In genomic region chr22:46381142-46381541, GRCh38 we compare ENCODE assay signal across 18 cellular contexts. TPM values are rescaled to one million over a fixed set of nuclear protein-coding genes. Genes with fewer than 3 reads are reported as not detected.
DNase-seq lines count a peak whose midpoint lies in the region; ATAC-seq, FAIRE-seq and TF ChIP-seq lines count a peak whose summit lies in the region.
"Had no signal": no experiment of that assay in that cellular context is flagged by ENCODE, and none has a peak within 500 bp of the region (broad histone marks: within the 10 kb centered on the region; RNA-seq: fewer than 3 reads in every experiment).

No MANE protein-coding gene starts in this region.

- no peak for ATAC-seq in T-helper 17 cell
- ATAC-seq in GM21423 (IDR thresholded peaks at IDR 0.05; ENCODE audit: unreplicated experiment): no peak
- no peak for ATAC-seq in GM18858 (IDR thresholded peaks at IDR 0.05; ENCODE audit: unreplicated experiment)
- no peak for ATAC-seq in HG02870 (IDR thresholded peaks at IDR 0.05; ENCODE audit: unreplicated experiment)
- ATAC-seq: T-cell had no signal

- H3K4me2 ChIP-seq in BLaER1: peak overlapping the region; percentile 82

- H3K36me3 Mint-ChIP-seq in T-helper 17 cell (ENCODE audit: low read depth): no peaks in the 10 kb centered on the region
- H3K36me3 Mint-ChIP-seq: activated naive CD4-positive, alpha-beta T cell treated with anti-CD3 and anti-CD28 coated beads, Interleukin-2, amount 10 ng/mL, durations not matched to agents 7 days and 5 days had no signal

- peaks cover 21% of the 10 kb centered on the region for H3K27me3 ChIP-seq in BLaER1

- FAIRE-seq in kidney (lab: Jason Lieb, UNC): no peak
- FAIRE-seq: frontal cortex had no signal

- H3K4me3 ChIP-seq in BLaER1 (no peak overlapping the region), kidney (ENCODE audit: low read length in 2 of 2) (no peak overlapping the region)

- H3K9me3 ChIP-seq in BLaER1 (peaks cover 12% of the 10 kb centered on the region), T-helper 17 cell (ENCODE audit: control insufficient read depth, low read length, poor library complexity, severe bottlenecking) (no peaks in the 10 kb centered on the region), kidney (ENCODE audit: control insufficient read depth in 1 of 2, low read length in 2 of 2) (peaks cover 0 to under 1% of the 10 kb centered on the region in 2 donors)

- peaks cover 27% of the 10 kb centered on the region; the same call in 1 of the 2 replicates for H4K20me1 ChIP-seq in BLaER1

- no peak overlapping the region for H3K9ac ChIP-seq in BLaER1
- H3K9ac ChIP-seq in kidney (ENCODE audit: low read length in 2 of 2): no peak overlapping the region

- H3K4me1 ChIP-seq in BLaER1: peaks cover 20% of the 10 kb centered on the region
- H3K4me1 ChIP-seq in kidney (ENCODE audit: control insufficient read depth in 1 of 2, insufficient read depth in 1 of 2, low read depth in 1 of 2, low read length in 2 of 2): peaks cover 38 to 41% of the 10 kb centered on the region in 2 donors

- peaks cover 11% of the 10 kb centered on the region for H3K36me3 ChIP-seq in BLaER1
- H3K36me3 ChIP-seq in kidney (ENCODE audit: control insufficient read depth in 1 of 2, insufficient read depth in 2 of 2, low read length in 2 of 2): peaks cover 2 to 26% of the 10 kb centered on the region in 2 donors

- peak overlapping the region; percentile 8 for H3K27ac Mint-ChIP-seq in T-helper 17 cell
- H3K27ac Mint-ChIP-seq: activated naive CD4-positive, alpha-beta T cell treated with anti-CD3 and anti-CD28 coated beads, Interleukin-2, amount 10 ng/mL, durations not matched to agents 7 days and 5 days; memory B cell; T-cell had no signal

- DNase-seq in HCEC 1CT (peak; percentile 5), T-helper 17 cell (no peak), kidney (peak; percentile 82)
- no peak for DNase-seq in activated CD4-positive, alpha-beta T cell treated with anti-CD3 and anti-CD28 coated beads, Interleukin-2, amount 50 U/mL, for 48 hours
- DNase-seq: activated naive CD4-positive, alpha-beta T cell treated with anti-CD3 and anti-CD28 coated beads, Interleukin-2, amount 10 ng/mL, durations not matched to agents 7 days and 5 days; effector memory CD4-positive, alpha-beta T cell; Karpas-422; NCI-H187; NCI-H524 treated with DMSO at 0.1 percent for 48 hours; nucleus accumbens; stimulated activated CD4-positive, alpha-beta T cell treated with anti-CD3 and anti-CD28 coated beads, Interleukin-4, amount 100 ng/mL, for 4 hours; T-cell had no signal

- no peaks in the 10 kb centered on the region for H3K27me3 Mint-ChIP-seq in T-helper 17 cell
- H3K27me3 Mint-ChIP-seq: memory B cell, T-cell had no signal

- H3K4me3 Mint-ChIP-seq in T-helper 17 cell: no peak overlapping the region
- H3K4me3 Mint-ChIP-seq: activated naive CD4-positive, alpha-beta T cell treated with anti-CD3 and anti-CD28 coated beads, Interleukin-2, amount 10 ng/mL, durations not matched to agents 7 days and 5 days; memory B cell; T-cell had no signal

- H3K27ac ChIP-seq in BLaER1 (no peak overlapping the region), kidney (ENCODE audit: low read depth in 2 of 2, low read length in 2 of 2) (no peak overlapping the region)

- H3K4me1 Mint-ChIP-seq in T-helper 17 cell: peaks cover 3% of the 10 kb centered on the region
- H3K4me1 Mint-ChIP-seq: activated naive CD4-positive, alpha-beta T cell treated with anti-CD3 and anti-CD28 coated beads, Interleukin-2, amount 10 ng/mL, durations not matched to agents 7 days and 5 days; memory B cell; T-cell had no signal

- TF ChIP-seq CTCF in kidney (IDR thresholded peaks at IDR 0.05; ENCODE audit: borderline replicate concordance, extremely low read depth, insufficient read depth): no peak

- intact Hi-C loops in kidney (cut with DNase I): no loop called here

RNA-seq across cellular contexts. Expression of gene TRMU, which starts 45.6 kb away (rescaled TPM):
- total RNA-seq in T-helper 17 cell (10 to 100 TPM; 47.5 to 54.8 TPM), kidney (40.5 TPM)
- polyA plus RNA-seq in kidney (ENCODE audit: insufficient read depth, low read depth, low replicate concordance): 41.1 TPM

Comparison
In these comparisons a context has a peak if more than half of its experiments do, and no peak if none do; other contexts are left out.
1. DNase-seq: peak in HCEC 1CT (single experiment) and kidney (single experiment); none in T-helper 17 cell (0 of 3) and activated CD4-positive, alpha-beta T cell treated with anti-CD3 and anti-CD28 coated beads, Interleukin-2, amount 50 U/mL, for 48 hours (0 of 2).